ENCODE assay signal across 9 cellular contexts in the genomic region with DNA sequence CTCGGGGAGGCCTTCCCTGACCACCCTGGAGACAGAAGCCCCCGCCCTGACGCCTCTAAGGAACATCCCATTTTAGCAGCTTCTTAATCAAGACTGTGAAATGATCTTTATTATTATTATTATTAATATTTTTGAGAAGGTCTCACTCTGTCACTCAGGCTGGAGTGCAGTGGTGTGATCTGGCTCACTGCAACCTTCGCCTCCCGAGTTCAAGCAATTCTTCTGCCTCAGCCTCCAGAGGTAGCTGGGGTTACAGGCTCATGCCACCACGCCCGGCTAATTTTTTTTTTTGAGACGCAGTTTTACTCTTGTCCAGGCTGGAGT. TPM values are rescaled to one million over a fixed set of nuclear protein-coding genes. Genes with fewer than 3 reads are reported as not detected.
DNase-seq lines count a peak whose midpoint lies in the region; ATAC-seq, FAIRE-seq and TF ChIP-seq lines count a peak whose summit lies in the region.
"Had no signal": no experiment of that assay in that cellular context is flagged by ENCODE, and none has a peak within 500 bp of the region (broad histone marks: within the 10 kb centered on the region; RNA-seq: fewer than 3 reads in every experiment).

No MANE protein-coding gene starts in this region.

- no peaks in the 10 kb centered on the region for H4K20me1 ChIP-seq in K562 (replicated peaks; ENCODE audit: control insufficient read depth, insufficient read depth, low read length)

- 0 out of 3 replicates have a peak, but pooled peaks cover 2% of the 10 kb centered on the region for H3K79me2 ChIP-seq in K562 (ENCODE audit: control insufficient read depth, insufficient read depth, low read length)

- peaks cover 3% of the 10 kb centered on the region; the same call in 1 of the 2 replicates for H3K4me1 ChIP-seq in HUES6 (ENCODE audit: control insufficient read depth, insufficient read depth, low read length)
- H3K4me1 ChIP-seq in K562 (replicated peaks in 1 of 2; ENCODE audit: control insufficient read depth in 2 of 2, insufficient read depth in 2 of 2, low read length in 2 of 2) = peaks cover 9 to 24% of the 10 kb centered on the region in 2 experiments; a peak in 4 of 5 replicates
- H3K4me1 ChIP-seq in muscle layer of colon (ENCODE audit: insufficient read depth, low read length) = peaks cover 13% of the 10 kb centered on the region

- no TSS peak for BruUV-seq in K562 (replicated peaks; lab: Mats Ljungman, UMichigan)

- POLR2A ChIA-PET in K562 (lab: Yijun Ruan, JAX) = interaction anchor here (0.6 to 1.7 kb wide), 16 partner anchors 10 to 583 kb away, joined by 3 to 18 read pairs (median 4); partner anchors contain the start of gene GADD45GIP1

- intact Hi-C loops in K562 (cut with micrococcal nuclease) = loop anchor here (5.0 kb wide), 1 partner anchor 78 kb away; the partner anchor contains the start of gene KLF1

- H3K9ac ChIP-seq in HUES6 (ENCODE audit: low read length) (peak overlapping the region; percentile 22), K562 (ENCODE audit: insufficient read depth in 1 of 2, low read depth in 2 of 2, low read length in 2 of 2) (peak overlapping the region; percentile 91 to 94; a peak in 3 of 4 replicates), muscle layer of colon (ENCODE audit: low read length) (peak overlapping the region; percentile 68)

- no peak; the same call in 2 of the 3 replicates for ATAC-seq in K562
- ATAC-seq in GM19035 (IDR thresholded peaks at IDR 0.05; ENCODE audit: unreplicated experiment) = no peak

- CTCF ChIA-PET in K562 (lab: Yijun Ruan, JAX; ENCODE audit: low intra/inter-chr PET ratio) = interaction anchor here (0.5 to 2.9 kb wide), 12 partner anchors 15 to 463 kb away, joined by 3 to 46 read pairs (median 6); no protein-coding TSS in a partner anchor

- no peaks in the 10 kb centered on the region for H3K36me3 ChIP-seq in HUES6 (ENCODE audit: control insufficient read depth, insufficient read depth, low read length)
- H3K36me3 ChIP-seq in K562 (ENCODE audit: control insufficient read depth, insufficient read depth, low read length) = no peaks in the 10 kb centered on the region
- no peaks in the 10 kb centered on the region for H3K36me3 ChIP-seq in muscle layer of colon (ENCODE audit: insufficient read depth, low read length)
- H3K36me3 ChIP-seq: neutrophil had no signal

- H2AFZ ChIP-seq in K562 (ENCODE audit: low read depth, low read length) = peak overlapping the region; percentile 100

- in situ Hi-C loops in K562 (cut with MboI) = loop anchor here (5.0 kb wide), 1 partner anchor 282 kb away; no protein-coding TSS in a partner anchor

- H3K4me2 ChIP-seq in K562 (ENCODE audit: insufficient read depth, low read length) = peak overlapping the region; percentile 98

- H3K9me3 ChIP-seq in HUES6 (ENCODE audit: control insufficient read depth, insufficient read depth, low read depth, low read length) (no peaks in the 10 kb centered on the region), K562 (replicated peaks; ENCODE audit: control insufficient read depth, insufficient read depth, low read depth, low read length) (no peaks in the 10 kb centered on the region), muscle layer of colon (ENCODE audit: low read length) (no peaks in the 10 kb centered on the region)
- H3K9me3 ChIP-seq: neutrophil had no signal

- no peak for TF ChIP-seq RAD21 in K562 (CRISPR knock-in tag; conservative IDR thresholded peaks at IDR 0.05 in 1 of 2, IDR thresholded peaks at IDR 0.05 in 1 of 2)

- H3K27ac ChIP-seq in 22Rv1 (peak overlapping the region; percentile 68), HUES6 (ENCODE audit: low read depth, low read length) (no peak overlapping the region), K562 (ENCODE audit: extremely low read depth, low read depth, low read length) (peak overlapping the region; percentile 92), muscle layer of colon (ENCODE audit: low read depth, low read length) (no peak overlapping the region)
- H3K27ac ChIP-seq: neutrophil had no signal

- DNase-seq in K562 (ENCODE audit: extremely low read depth in 1 of 4, low spot score in 3 of 4) (no peak), NCI-H2081 (lab: John Stamatoyannopoulos, UW) (no peak), NCI-H446 (lab: John Stamatoyannopoulos, UW) (no peak), cerebellum (ENCODE audit: low spot score) (no peak)

- H3K27me3 ChIP-seq in HUES6 (ENCODE audit: control insufficient read depth, insufficient read depth, low read length) (no peaks in the 10 kb centered on the region), K562 (ENCODE audit: control insufficient read depth in 2 of 2, insufficient read depth in 2 of 2, low read length in 2 of 2) (no peaks in the 10 kb centered on the region), muscle layer of colon (ENCODE audit: control insufficient read depth in 1 of 2, insufficient read depth in 2 of 2, low read length in 2 of 2) (no peaks in the 10 kb centered on the region)
- H3K27me3 ChIP-seq: neutrophil had no signal

- 47% methylated on average over 6 of the region's 8 CpGs for WGBS in K562 (ENCODE audit: insufficient coverage, low coverage, missing lambda C conversion rate)

- TF ChIP-seq EP300 in K562 (IDR thresholded peaks at IDR 0.05; ENCODE audit: low read length) = no peak

- FAIRE-seq in K562 (lab: Jason Lieb, UNC) = no peak

- H3K4me3 ChIP-seq in HUES6 (ENCODE audit: low read depth, low read length) = peak overlapping the region; percentile 53
- peak overlapping the region; percentile 64 for H3K4me3 ChIP-seq in K562
- peak overlapping the region in 1 of 2 donors; percentile 81 for H3K4me3 ChIP-seq in muscle layer of colon (ENCODE audit: low read depth in 1 of 2, low read length in 2 of 2)

- TF ChIP-seq POLR2A in K562 (conservative IDR thresholded peaks at IDR 0.05) = no peak

- TF ChIP-seq CTCF in 22Rv1 (IDR thresholded peaks at IDR 0.05) (no peak), K562 (IDR thresholded peaks at IDR 0.05 in 2 of 3, conservative IDR thresholded peaks at IDR 0.05 in 1 of 3; ENCODE audit: insufficient read depth in 2 of 3, low read depth in 1 of 3, low read length in 3 of 3) (no peak)

- H3K9me1 ChIP-seq in K562 (ENCODE audit: control insufficient read depth, insufficient read depth, low read length) = peaks cover 5% of the 10 kb centered on the region

RNA-seq across cellular contexts. Expression of gene DAND5, which starts 3.6 kb away (rescaled TPM):
- total RNA-seq in K562 (2011; cell fraction: chromatin; rRNA removed; ENCODE audit: low replicate concordance) = 2.2 and 4.9 TPM in 2 replicates
- total RNA-seq in K562 (2011; cell fraction: nucleolus; rRNA removed) = 2.3 and 2.4 TPM in 2 replicates
- total RNA-seq in K562 (2011; cell fraction: nucleoplasm; rRNA removed) = 2.3 and 3.3 TPM in 2 replicates
- total RNA-seq in K562 (2014; rRNA removed) (0.27 and 0.82 TPM in 2 replicates), K562 (2014; rRNA removed; fragmentation: Illumina TruSeq; extraction: Trizol) (0.38 and 0.40 TPM in 2 replicates), K562 (2015; rRNA removed; fragmentation: Illumina TruSeq; extraction: Trizol) (0.22 and 0.23 TPM in 2 replicates), K562 (2021) (0.74 and 0.78 TPM in 2 replicates), cerebellum (0.18 TPM)
- polyA plus RNA-seq in K562 (2011; rRNA removed) (0.60 and 0.89 TPM in 2 replicates), K562 (2014; fragmentation: Illumina TruSeq; extraction: Trizol) (0.71 and 0.83 TPM in 2 replicates), K562 (2014; fragmentation: Nextera tagmentation; extraction: Ambion mirVana) (under 1 TPM; 0.42 to 0.63 TPM), K562 (2014; rRNA removed) (0.50 and 0.66 TPM in 2 replicates)
- polyA plus RNA-seq in K562 (2011; cell fraction: cytosol; rRNA removed) = 0.71 and 0.72 TPM in 2 replicates
- polyA plus RNA-seq in K562 (2011; cell fraction: nucleus; rRNA removed) = 1.9 and 3.0 TPM in 2 replicates
- polyA plus RNA-seq in K562 (2012) = 0.43 and 0.97 TPM in 2 replicates
- 0.18 and 0.28 TPM in 2 replicates for polyA minus RNA-seq in K562 (2011; rRNA and poly(A)+ RNA removed)
- polyA minus RNA-seq in K562 (2011; cell fraction: cytosol; rRNA and poly(A)+ RNA removed) = 0.48 TPM in 1 of 2 replicates, not detected in the other
- polyA minus RNA-seq in K562 (2011; cell fraction: nucleus; rRNA and poly(A)+ RNA removed) = 0.33 TPM in 1 of 2 replicates, not detected in the other

RNA-seq across cellular contexts. Expression of gene GADD45GIP1, which starts 8.8 kb away (rescaled TPM):
- total RNA-seq in K562 (2011; cell fraction: chromatin; rRNA removed; ENCODE audit: low replicate concordance) = 2.1 and 5.5 TPM in 2 replicates
- total RNA-seq in K562 (2011; cell fraction: nucleolus; rRNA removed) = 10.1 and 11.0 TPM in 2 replicates
- total RNA-seq in K562 (2011; cell fraction: nucleoplasm; rRNA removed) = 7.2 TPM in 2 replicates
- total RNA-seq in K562 (2014; rRNA removed) (143 and 161 TPM in 2 replicates), K562 (2014; rRNA removed; fragmentation: Illumina TruSeq; extraction: Trizol) (9.1 and 12.9 TPM in 2 replicates), K562 (2015; rRNA removed; fragmentation: Illumina TruSeq; extraction: Trizol) (39.5 and 40.1 TPM in 2 replicates), K562 (2021) (47.3 and 48.8 TPM in 2 replicates), cerebellum (7.2 TPM)
- polyA plus RNA-seq in K562 (2011; rRNA removed) (29.2 and 30.4 TPM in 2 replicates), K562 (2014; fragmentation: Illumina TruSeq; extraction: Trizol) (11.5 and 20.3 TPM in 2 replicates), K562 (2014; fragmentation: Nextera tagmentation; extraction: Ambion mirVana) (1 to 10 TPM; 5.1 to 6.8 TPM), K562 (2014; rRNA removed) (114 and 122 TPM in 2 replicates)
- polyA plus RNA-seq in K562 (2011; cell fraction: cytosol; rRNA removed) = 29.3 and 72.0 TPM in 2 replicates
- polyA plus RNA-seq in K562 (2011; cell fraction: nucleus; rRNA removed) = 15.3 and 17.2 TPM in 2 replicates
- polyA plus RNA-seq in K562 (2012) = 35.2 and 43.7 TPM in 2 replicates
- polyA minus RNA-seq in K562 (2011; rRNA and poly(A)+ RNA removed) = 4.2 and 6.1 TPM in 2 replicates
- 9.9 and 13.6 TPM in 2 replicates for polyA minus RNA-seq in K562 (2011; cell fraction: cytosol; rRNA and poly(A)+ RNA removed)
- polyA minus RNA-seq in K562 (2011; cell fraction: nucleus; rRNA and poly(A)+ RNA removed) = 4.6 and 5.3 TPM in 2 replicates

RNA-seq across cellular contexts. Expression of gene RAD23A, which starts 20.1 kb away (rescaled TPM):
- total RNA-seq in K562 (2011; cell fraction: chromatin; rRNA removed; ENCODE audit: low replicate concordance) = 62.5 and 156 TPM in 2 replicates
- total RNA-seq in K562 (2011; cell fraction: nucleolus; rRNA removed) = 117 and 120 TPM in 2 replicates
- 89.2 and 96.1 TPM in 2 replicates for total RNA-seq in K562 (2011; cell fraction: nucleoplasm; rRNA removed)
- total RNA-seq in K562 (2014; rRNA removed) (181 and 279 TPM in 2 replicates), K562 (2014; rRNA removed; fragmentation: Illumina TruSeq; extraction: Trizol) (47.8 and 56.5 TPM in 2 replicates), K562 (2015; rRNA removed; fragmentation: Illumina TruSeq; extraction: Trizol) (102 and 103 TPM in 2 replicates), K562 (2021) (143 and 155 TPM in 2 replicates), cerebellum (24.1 TPM)
- polyA plus RNA-seq in K562 (2011; rRNA removed) (44.1 and 61.2 TPM in 2 replicates), K562 (2014; fragmentation: Illumina TruSeq; extraction: Trizol) (179 and 212 TPM in 2 replicates), K562 (2014; fragmentation: Nextera tagmentation; extraction: Ambion mirVana) (10 to 100 TPM in 1 of 2 experiments, 1 to 10 TPM in 1; 9.5 to 40.4 TPM), K562 (2014; rRNA removed) (101 and 127 TPM in 2 replicates)
- polyA plus RNA-seq in K562 (2011; cell fraction: cytosol; rRNA removed) = 93.6 and 155 TPM in 2 replicates
- 108 and 152 TPM in 2 replicates for polyA plus RNA-seq in K562 (2011; cell fraction: nucleus; rRNA removed)
- polyA plus RNA-seq in K562 (2012) = 184 and 224 TPM in 2 replicates
- 33.9 and 34.4 TPM in 2 replicates for polyA minus RNA-seq in K562 (2011; rRNA and poly(A)+ RNA removed)
- polyA minus RNA-seq in K562 (2011; cell fraction: cytosol; rRNA and poly(A)+ RNA removed) = 98.0 and 181 TPM in 2 replicates
- 31.2 and 37.4 TPM in 2 replicates for polyA minus RNA-seq in K562 (2011; cell fraction: nucleus; rRNA and poly(A)+ RNA removed)

RNA-seq across cellular contexts. Expression of gene CALR, which starts 27.4 kb away (rescaled TPM):
- 1,154 and 1,519 TPM in 2 replicates for total RNA-seq in K562 (2011; cell fraction: chromatin; rRNA removed; ENCODE audit: low replicate concordance)
- total RNA-seq in K562 (2011; cell fraction: nucleolus; rRNA removed) = 2,017 and 2,086 TPM in 2 replicates
- total RNA-seq in K562 (2011; cell fraction: nucleoplasm; rRNA removed) = 1,334 and 1,801 TPM in 2 replicates
- total RNA-seq in K562 (2014; rRNA removed) (673 and 912 TPM in 2 replicates), K562 (2014; rRNA removed; fragmentation: Illumina TruSeq; extraction: Trizol) (473 and 509 TPM in 2 replicates), K562 (2015; rRNA removed; fragmentation: Illumina TruSeq; extraction: Trizol) (794 and 811 TPM in 2 replicates), K562 (2021) (730 and 790 TPM in 2 replicates), cerebellum (215 TPM)
- polyA plus RNA-seq in K562 (2011; rRNA removed) (628 and 644 TPM in 2 replicates), K562 (2014; fragmentation: Illumina TruSeq; extraction: Trizol) (643 and 731 TPM in 2 replicates), K562 (2014; fragmentation: Nextera tagmentation; extraction: Ambion mirVana) (100 to 1,000 TPM; 126 to 147 TPM), K562 (2014; rRNA removed) (642 and 658 TPM in 2 replicates)
- polyA plus RNA-seq in K562 (2011; cell fraction: cytosol; rRNA removed) = 488 and 529 TPM in 2 replicates
- 369 and 585 TPM in 2 replicates for polyA plus RNA-seq in K562 (2011; cell fraction: nucleus; rRNA removed)
- polyA plus RNA-seq in K562 (2012) = 684 and 846 TPM in 2 replicates
- 673 and 889 TPM in 2 replicates for polyA minus RNA-seq in K562 (2011; rRNA and poly(A)+ RNA removed)
- 377 and 404 TPM in 2 replicates for polyA minus RNA-seq in K562 (2011; cell fraction: cytosol; rRNA and poly(A)+ RNA removed)
- polyA minus RNA-seq in K562 (2011; cell fraction: nucleus; rRNA and poly(A)+ RNA removed) = 138 and 244 TPM in 2 replicates

RNA-seq across cellular contexts. Expression of gene NFIX, which starts 29.5 kb away (rescaled TPM):
- total RNA-seq in K562 (2011; cell fraction: chromatin; rRNA removed; ENCODE audit: low replicate concordance) = 18.3 and 47.5 TPM in 2 replicates
- total RNA-seq in K562 (2011; cell fraction: nucleolus; rRNA removed) = 13.6 and 14.8 TPM in 2 replicates
- total RNA-seq in K562 (2011; cell fraction: nucleoplasm; rRNA removed) = 10.4 and 11.4 TPM in 2 replicates
- total RNA-seq in K562 (2014; rRNA removed) (5.4 and 7.7 TPM in 2 replicates), K562 (2014; rRNA removed; fragmentation: Illumina TruSeq; extraction: Trizol) (2.3 and 6.4 TPM in 2 replicates), K562 (2015; rRNA removed; fragmentation: Illumina TruSeq; extraction: Trizol) (3.1 and 3.8 TPM in 2 replicates), K562 (2021) (23.1 and 26.8 TPM in 2 replicates), cerebellum (62.8 TPM)
- polyA plus RNA-seq in K562 (2011; rRNA removed) (2.9 and 5.6 TPM in 2 replicates), K562 (2014; fragmentation: Illumina TruSeq; extraction: Trizol) (7.7 and 9.2 TPM in 2 replicates), K562 (2014; fragmentation: Nextera tagmentation; extraction: Ambion mirVana) (under 1 TPM; 0.28 to 0.34 TPM), K562 (2014; rRNA removed) (6.8 and 7.2 TPM in 2 replicates)
- 3.2 and 3.6 TPM in 2 replicates for polyA plus RNA-seq in K562 (2011; cell fraction: cytosol; rRNA removed)
- 10.1 and 10.4 TPM in 2 replicates for polyA plus RNA-seq in K562 (2011; cell fraction: nucleus; rRNA removed)
- 8.7 and 9.6 TPM in 2 replicates for polyA plus RNA-seq in K562 (2012)
- 2.8 and 3.1 TPM in 2 replicates for polyA minus RNA-seq in K562 (2011; rRNA and poly(A)+ RNA removed)
- polyA minus RNA-seq in K562 (2011; cell fraction: cytosol; rRNA and poly(A)+ RNA removed) = 7.3 and 7.8 TPM in 2 replicates
- polyA minus RNA-seq in K562 (2011; cell fraction: nucleus; rRNA and poly(A)+ RNA removed) = 5.7 and 7.9 TPM in 2 replicates

Comparison
In these comparisons a context has a peak if more than half of its experiments do, and no peak if none do; other contexts are left out.
1. H3K27ac ChIP-seq: peak in 22Rv1 (single experiment) and K562 (single experiment); none in HUES6 (single experiment) and muscle layer of colon (single experiment).
2. H3K9ac ChIP-seq: peak in every context shown above with its lines; median percentile 92 in K562; 68 in muscle layer of colon; 22 in HUES6.